Comparison of ENCODE assay signal across 24 cellular contexts in the genomic region with DNA sequence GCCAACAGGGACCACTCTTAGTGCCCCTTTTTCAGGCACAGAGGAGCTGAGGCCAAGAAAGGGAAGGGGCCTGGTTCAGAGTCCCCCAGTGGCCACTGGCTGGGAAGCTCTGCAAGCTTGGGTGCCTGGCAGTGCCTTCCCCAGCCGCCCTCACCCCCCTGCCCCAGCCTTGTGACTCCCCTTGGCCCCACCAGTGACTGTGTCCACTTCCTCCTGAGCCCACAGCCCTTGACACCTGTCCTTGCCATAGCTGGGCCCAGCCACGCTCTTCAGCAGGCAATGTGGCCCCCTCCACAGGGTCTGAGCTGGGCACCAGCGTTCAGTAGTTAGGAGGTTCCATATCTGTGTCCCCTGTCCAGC. TPM values are rescaled to one million over a fixed set of nuclear protein-coding genes. Genes with fewer than 3 reads are reported as not detected.
"Had no signal": no experiment of that assay in that cellular context is flagged by ENCODE, and none has a peak within 500 bp of the region (broad histone marks: within the 10 kb centered on the region; RNA-seq: fewer than 3 reads in every experiment).

No MANE protein-coding gene starts in this region.

- H3K4me1 Mint-ChIP-seq: activated CD4-positive, alpha-beta T cell treated with anti-CD3 and anti-CD28 coated beads for 36 hours; activated naive CD8-positive, alpha-beta T cell treated with anti-CD3 and anti-CD28 coated beads, Interleukin-2, amount 10 ng/mL, durations not matched to agents 7 days and 5 days; endodermal cell had no signal

- H3K4me3 Mint-ChIP-seq: activated B cell treated with CpG ODN at 0.5 μM for 24 hours; activated CD4-positive, alpha-beta T cell treated with anti-CD3 and anti-CD28 coated beads for 36 hours; activated naive CD8-positive, alpha-beta T cell treated with anti-CD3 and anti-CD28 coated beads, Interleukin-2, amount 10 ng/mL, durations not matched to agents 7 days and 5 days; dendritic cell treated with granulocyte-macrophage colony-stimulating factor and Interleukin-4, amounts not matched to agents 40 ng/mL and 50 ng/mL, for 4 days; endodermal cell; T-cell; T-helper 2 cell treated with Interferon-gamma antibody and Interleukin-4, amounts not matched to agents 5 μg/mL and 100 μg/mL, for 36 hours had no signal

- H3K4me1 ChIP-seq: foreskin keratinocyte, right lobe of liver had no signal

- H3K27me3 Mint-ChIP-seq: activated naive CD8-positive, alpha-beta T cell treated with anti-CD3 and anti-CD28 coated beads, Interleukin-2, amount 10 ng/mL, durations not matched to agents 7 days and 5 days had no signal

- H3K9me3 ChIP-seq: heart right ventricle, left lung, right lobe of liver, thoracic aorta had no signal

- ATAC-seq: activated CD4-positive, alpha-beta T cell treated with anti-CD3 and anti-CD28 coated beads for 36 hours; esophagus mucosa; foreskin keratinocyte; heart right ventricle; left lung; right lobe of liver; stimulated activated naive CD8-positive, alpha-beta T cell treated with anti-CD3 and anti-CD28 coated beads, Interleukin-15, Interleukin-2, amounts not matched to agents 100 U/mL and 50 U/mL, for 24 hours; T-cell had no signal

- H3K36me3 ChIP-seq: heart right ventricle, left lung, right lobe of liver, thoracic aorta had no signal

- H3K27ac ChIP-seq: foreskin keratinocyte, heart right ventricle, left lung, right lobe of liver, thoracic aorta had no signal

- H3K27ac Mint-ChIP-seq: activated B cell treated with CpG ODN at 0.5 μM for 24 hours; activated CD4-positive, alpha-beta T cell treated with anti-CD3 and anti-CD28 coated beads for 36 hours; activated naive CD8-positive, alpha-beta T cell treated with anti-CD3 and anti-CD28 coated beads, Interleukin-2, amount 10 ng/mL, durations not matched to agents 7 days and 5 days; dendritic cell treated with granulocyte-macrophage colony-stimulating factor and Interleukin-4, amounts not matched to agents 40 ng/mL and 50 ng/mL, for 4 days; endodermal cell; T-cell; T-helper 2 cell treated with Interferon-gamma antibody and Interleukin-4, amounts not matched to agents 5 μg/mL and 100 μg/mL, for 36 hours had no signal

- H3K36me3 Mint-ChIP-seq: activated naive CD8-positive, alpha-beta T cell treated with anti-CD3 and anti-CD28 coated beads, Interleukin-2, amount 10 ng/mL, durations not matched to agents 7 days and 5 days; T-cell had no signal

- H3K4me3 ChIP-seq: heart right ventricle, left lung, right lobe of liver, thoracic aorta had no signal

- H3K9me3 Mint-ChIP-seq: activated B cell treated with CpG ODN at 0.5 μM for 24 hours; activated naive CD8-positive, alpha-beta T cell treated with anti-CD3 and anti-CD28 coated beads, Interleukin-2, amount 10 ng/mL, durations not matched to agents 7 days and 5 days; dendritic cell treated with granulocyte-macrophage colony-stimulating factor and Interleukin-4, amounts not matched to agents 40 ng/mL and 50 ng/mL, for 4 days; endodermal cell; T-cell; T-helper 2 cell treated with Interferon-gamma antibody and Interleukin-4, amounts not matched to agents 5 μg/mL and 100 μg/mL, for 36 hours had no signal

- DNase-seq: activated B cell treated with CpG ODN at 0.5 μM for 24 hours; activated CD4-positive, alpha-beta T cell treated with anti-CD3 and anti-CD28 coated beads for 36 hours; activated effector memory CD4-positive, alpha-beta T cell treated with Interleukin-2 at 50 U/mL for 16 hours; activated naive CD4-positive, alpha-beta T cell treated with Interleukin-2 at 50 U/mL for 16 hours; activated naive CD8-positive, alpha-beta T cell treated with anti-CD3 and anti-CD28 coated beads, Interleukin-2, amount 10 ng/mL, durations not matched to agents 7 days and 5 days; central memory CD4-positive, alpha-beta T cell; endodermal cell; foreskin keratinocyte; mammary epithelial cell; occipital lobe; stimulated activated CD4-positive, alpha-beta T cell treated with anti-CD3 and anti-CD28 coated beads, Interleukin-12 subunit alpha, Interleukin-12 subunit beta, amount 100 ng/mL, for 4 hours; stimulated activated CD4-positive, alpha-beta T cell treated with anti-CD3 and anti-CD28 coated beads, Interleukin-4, amount 100 ng/mL, for 1 hour; stimulated activated naive CD8-positive, alpha-beta T cell treated with anti-CD3 and anti-CD28 coated beads, Interleukin-15, Interleukin-2, amounts not matched to agents 100 U/mL and 50 U/mL, for 24 hours; T-cell; trophoblast cell had no signal

- H3K27me3 ChIP-seq: right lobe of liver had no signal

RNA-seq across cellular contexts. Expression of gene C14orf180, which starts 19.0 kb away (rescaled TPM):
- total RNA-seq: activated B cell treated with CpG ODN at 0.5 μM for 24 hours; activated CD4-positive, alpha-beta T cell treated with anti-CD3 and anti-CD28 coated beads for 36 hours; activated naive CD8-positive, alpha-beta T cell treated with anti-CD3 and anti-CD28 coated beads, Interleukin-2, amount 10 ng/mL, durations not matched to agents 7 days and 5 days; astrocyte; endodermal cell; esophagus mucosa; foreskin keratinocyte; left lung; mammary epithelial cell; occipital lobe; T-cell had no signal
- polyA plus RNA-seq: foreskin keratinocyte, mammary epithelial cell, neural cell had no signal

RNA-seq across cellular contexts. Expression of gene TMEM179, which starts 44.0 kb away (rescaled TPM):
- total RNA-seq: activated B cell treated with CpG ODN at 0.5 μM for 24 hours; activated naive CD8-positive, alpha-beta T cell treated with anti-CD3 and anti-CD28 coated beads, Interleukin-2, amount 10 ng/mL, durations not matched to agents 7 days and 5 days; esophagus mucosa; foreskin keratinocyte; T-cell; thoracic aorta had no signal
- polyA plus RNA-seq: foreskin keratinocyte, mammary epithelial cell had no signal
